In the genomic region with DNA sequence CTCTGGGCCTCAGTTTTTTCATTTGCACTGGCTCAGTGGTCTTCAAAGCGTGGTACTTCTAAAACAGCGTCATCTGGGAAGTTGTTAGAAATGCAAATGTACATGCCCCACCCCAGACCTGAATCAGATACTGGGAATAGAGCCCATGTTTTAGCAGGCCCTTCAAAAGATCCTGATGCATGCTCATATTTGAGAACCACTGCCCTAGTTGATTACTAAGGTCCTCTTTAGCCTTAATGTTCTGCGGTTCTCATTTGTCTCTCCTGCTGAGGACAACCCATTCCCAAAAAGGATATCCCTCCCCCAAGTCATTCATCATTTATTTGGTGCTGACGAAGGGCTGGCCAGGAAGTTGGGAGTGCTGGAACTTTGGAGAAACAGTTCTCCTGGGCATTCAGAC, we compare ENCODE assay signal across 22 cellular contexts.
A peak's percentile ranks its signal among the peaks of the same experiment; 100 is the strongest.
DNase-seq lines count a peak whose midpoint lies in the region; ATAC-seq, FAIRE-seq and TF ChIP-seq lines count a peak whose summit lies in the region.
"Had no signal": no experiment of that assay in that cellular context is flagged by ENCODE, and none has a peak within 500 bp of the region (broad histone marks: within the 10 kb centered on the region; RNA-seq: fewer than 3 reads in every experiment).

No MANE protein-coding gene starts in this region.

- no peak for TF ChIP-seq RAD21 in A549 (conservative IDR thresholded peaks at IDR 0.05 in 1 of 2, IDR thresholded peaks at IDR 0.05 in 1 of 2)

- ATAC-seq in A549, result peak in 1 of 2 experiments; percentile 29; a peak in 1 of 6 replicates
- ATAC-seq in foreskin keratinocyte, result peak; percentile 59
- no peak for ATAC-seq in HG03354 (IDR thresholded peaks at IDR 0.05; ENCODE audit: poor library complexity, severe bottlenecking, unreplicated experiment)
- ATAC-seq: activated CD4-positive, CD25-positive, alpha-beta regulatory T cell treated with anti-CD3 and anti-CD28 coated beads, Interleukin-2, amount 50 U/mL, for 24 hours; CD8-positive, alpha-beta T cell; HepG2; natural killer cell treated with Interleukin-12 subunit alpha and Interleukin-12 subunit beta and Interleukin-15 and Interleukin-18, amount 100 ng/mL, for 72 hours; stimulated activated naive B cell treated with anti-CD40 and anti-IgM and Interleukin-4, amounts not matched to agents 10 μg/mL and 1 μg/mL and 100 μg/mL, for 72 hours had no signal

- no peak for TF ChIP-seq POLR2A in A549 (IDR thresholded peaks at IDR 0.05; ENCODE audit: low read length)

- 64% methylated on average over 4 of the region's 4 CpGs for WGBS in A549 (ENCODE audit: missing lambda C conversion rate)

- H3K36me3 Mint-ChIP-seq in astrocyte (ENCODE audit: low read depth, unreplicated experiment), result no peaks in the 10 kb centered on the region
- H3K36me3 Mint-ChIP-seq: CD8-positive, alpha-beta T cell; natural killer cell treated with Interleukin-12 subunit alpha and Interleukin-12 subunit beta and Interleukin-15 and Interleukin-18, amount 100 ng/mL, for 72 hours had no signal

- no peak for TF ChIP-seq CTCF in A549 (IDR thresholded peaks at IDR 0.05)
- TF ChIP-seq CTCF in astrocyte (IDR thresholded peaks at IDR 0.05; ENCODE audit: insufficient read depth, low read depth, low read length), result no peak
- TF ChIP-seq CTCF in foreskin keratinocyte (conservative IDR thresholded peaks at IDR 0.05), result no peak

- peaks cover 8% of the 10 kb centered on the region; the same call in 1 of the 3 replicates for H3K4me1 ChIP-seq in A549
- H3K4me1 ChIP-seq in astrocyte (ENCODE audit: insufficient read depth, low read length), result peaks cover 31% of the 10 kb centered on the region
- H3K4me1 ChIP-seq in foreskin keratinocyte, result peaks cover 10% of the 10 kb centered on the region
- H3K4me1 ChIP-seq: transverse colon had no signal

- H3K27me3 ChIP-seq in astrocyte (ENCODE audit: insufficient read depth, low read length) (no peaks in the 10 kb centered on the region), foreskin keratinocyte (no peaks in the 10 kb centered on the region)
- H3K27me3 ChIP-seq: transverse colon had no signal

- FAIRE-seq in A549 (lab: Jason Lieb, UNC) (no peak), astrocyte (lab: Jason Lieb, UNC) (no peak)
- FAIRE-seq: HepG2, islet of Langerhans had no signal

- peaks cover 41% of the 10 kb centered on the region for H3K4me1 Mint-ChIP-seq in astrocyte (ENCODE audit: low read depth, unreplicated experiment)

- POLR2A ChIA-PET in A549 (lab: Yijun Ruan, JAX), result no interaction called here

- no peaks in the 10 kb centered on the region for H3K9me3 ChIP-seq in A549
- H3K9me3 ChIP-seq in astrocyte (ENCODE audit: insufficient read depth, low read depth, low read length), result no peaks in the 10 kb centered on the region
- H3K9me3 ChIP-seq: transverse colon had no signal

- no peaks in the 10 kb centered on the region for H3K79me2 ChIP-seq in astrocyte (ENCODE audit: insufficient read depth, low read length)

- no peaks in the 10 kb centered on the region for H4K20me1 ChIP-seq in astrocyte (ENCODE audit: insufficient read depth, low read length)

- peak overlapping the region; percentile 64 for H3K27ac Mint-ChIP-seq in astrocyte (ENCODE audit: unreplicated experiment)
- H3K27ac Mint-ChIP-seq: CD8-positive, alpha-beta T cell; natural killer cell treated with Interleukin-12 subunit alpha and Interleukin-12 subunit beta and Interleukin-15 and Interleukin-18, amount 100 ng/mL, for 72 hours; stimulated activated naive B cell treated with anti-CD40 and anti-IgM and Interleukin-4, amounts not matched to agents 10 μg/mL and 1 μg/mL and 100 μg/mL, for 72 hours had no signal

- peak overlapping the region; percentile 35 for H2AFZ ChIP-seq in astrocyte (ENCODE audit: low read depth, low read length)

- H3K9me3 Mint-ChIP-seq in astrocyte (ENCODE audit: unreplicated experiment), result no peaks in the 10 kb centered on the region
- H3K9me3 Mint-ChIP-seq: CD8-positive, alpha-beta T cell; natural killer cell treated with Interleukin-12 subunit alpha and Interleukin-12 subunit beta and Interleukin-15 and Interleukin-18, amount 100 ng/mL, for 72 hours; stimulated activated naive B cell treated with anti-CD40 and anti-IgM and Interleukin-4, amounts not matched to agents 10 μg/mL and 1 μg/mL and 100 μg/mL, for 72 hours had no signal

- H3K27ac ChIP-seq in A549 (peak overlapping the region in 1 of 2 experiments; percentile 3; a peak in 1 of 6 replicates), astrocyte (ENCODE audit: low read depth, low read length) (peak overlapping the region; percentile 90), foreskin keratinocyte (peak overlapping the region; percentile 83)

- no peak for TF ChIP-seq EP300 in A549 (IDR thresholded peaks at IDR 0.05)

- H3K9ac ChIP-seq in astrocyte (ENCODE audit: low read length), result peak overlapping the region; percentile 68

- H3K27me3 Mint-ChIP-seq in astrocyte (ENCODE audit: low read depth, unreplicated experiment), result no peaks in the 10 kb centered on the region
- H3K27me3 Mint-ChIP-seq: natural killer cell treated with Interleukin-12 subunit alpha and Interleukin-12 subunit beta and Interleukin-15 and Interleukin-18, amount 100 ng/mL, for 72 hours; stimulated activated naive B cell treated with anti-CD40 and anti-IgM and Interleukin-4, amounts not matched to agents 10 μg/mL and 1 μg/mL and 100 μg/mL, for 72 hours had no signal

- CTCF ChIA-PET in A549 (lab: Yijun Ruan, JAX), result interaction anchor here (0.6 kb wide), 1 partner anchor 644 kb away, joined by 3 read pairs; no protein-coding TSS in a partner anchor

- DNase-seq in A549 (ENCODE audit: low read depth in 1 of 2, low spot score in 1 of 2), result no peak
- DNase-seq in HT1080 (ENCODE audit: low read depth), result peak; percentile 56
- DNase-seq in astrocyte (ENCODE audit: low read depth), result peak; percentile 96
- DNase-seq in foreskin keratinocyte, result peak in 1 of 2 donors; percentile 76
- DNase-seq in NCI-H2227 treated with DMSO at 0.1 percent for 48 hours (lab: John Stamatoyannopoulos, UW), result no peak
- no peak for DNase-seq in stimulated activated CD4-positive, alpha-beta T cell treated with anti-CD3 and anti-CD28 coated beads, Interleukin-2, amount 100 ng/mL, for 48 hours
- DNase-seq in GF-D8 (lab: John Stamatoyannopoulos, UW), result no peak
- DNase-seq: activated effector memory CD4-positive, alpha-beta T cell treated with Interleukin-2 at 50 U/mL for 16 hours; amygdala; CD8-positive, alpha-beta T cell; cortex of kidney; NCI-H187 treated with DMSO at 0.1 percent for 48 hours; NCI-H446; NK-92 treated with Interleukin-12 subunit alpha and Interleukin-12 subunit beta, amount 100 ng/mL, for 24 hours; SHP77; stimulated activated naive B cell treated with anti-CD40 and anti-IgM and Interleukin-4, amounts not matched to agents 10 μg/mL and 1 μg/mL and 100 μg/mL, for 72 hours; transverse colon had no signal

- H3K4me3 ChIP-seq in A549 (no peak overlapping the region), astrocyte (ENCODE audit: insufficient read depth, low read depth, low read length) (peak overlapping the region; percentile 40)
- H3K4me3 ChIP-seq: transverse colon had no signal

- H3K4me3 Mint-ChIP-seq in astrocyte (ENCODE audit: unreplicated experiment), result no peak overlapping the region
- H3K4me3 Mint-ChIP-seq: CD8-positive, alpha-beta T cell; natural killer cell treated with Interleukin-12 subunit alpha and Interleukin-12 subunit beta and Interleukin-15 and Interleukin-18, amount 100 ng/mL, for 72 hours; stimulated activated naive B cell treated with anti-CD40 and anti-IgM and Interleukin-4, amounts not matched to agents 10 μg/mL and 1 μg/mL and 100 μg/mL, for 72 hours had no signal

- H3K4me2 ChIP-seq in A549 (0 out of 3 replicates have a peak overlapping the region, but pooled peaks have one; percentile 6), astrocyte (ENCODE audit: low read length) (peak overlapping the region; percentile 82)

- no peaks in the 10 kb centered on the region for H3K36me3 ChIP-seq in astrocyte (ENCODE audit: insufficient read depth, low read length)
- H3K36me3 ChIP-seq: transverse colon had no signal

TF ChIP-seq in A549, 52 proteins besides CTCF, POLR2A, EP300 and RAD21 (continues in another document):
- TF ChIP-seq, protein P1, sequence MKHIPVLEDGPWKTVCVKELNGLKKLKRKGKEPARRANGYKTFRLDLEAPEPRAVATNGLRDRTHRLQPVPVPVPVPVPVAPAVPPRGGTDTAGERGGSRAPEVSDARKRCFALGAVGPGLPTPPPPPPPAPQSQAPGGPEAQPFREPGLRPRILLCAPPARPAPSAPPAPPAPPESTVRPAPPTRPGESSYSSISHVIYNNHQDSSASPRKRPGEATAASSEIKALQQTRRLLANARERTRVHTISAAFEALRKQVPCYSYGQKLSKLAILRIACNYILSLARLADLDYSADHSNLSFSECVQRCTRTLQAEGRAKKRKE (CRISPR knock-in tag; IDR thresholded peaks at IDR 0.05; ENCODE audit: low read depth), result no peak
- TF ChIP-seq, protein P2, sequence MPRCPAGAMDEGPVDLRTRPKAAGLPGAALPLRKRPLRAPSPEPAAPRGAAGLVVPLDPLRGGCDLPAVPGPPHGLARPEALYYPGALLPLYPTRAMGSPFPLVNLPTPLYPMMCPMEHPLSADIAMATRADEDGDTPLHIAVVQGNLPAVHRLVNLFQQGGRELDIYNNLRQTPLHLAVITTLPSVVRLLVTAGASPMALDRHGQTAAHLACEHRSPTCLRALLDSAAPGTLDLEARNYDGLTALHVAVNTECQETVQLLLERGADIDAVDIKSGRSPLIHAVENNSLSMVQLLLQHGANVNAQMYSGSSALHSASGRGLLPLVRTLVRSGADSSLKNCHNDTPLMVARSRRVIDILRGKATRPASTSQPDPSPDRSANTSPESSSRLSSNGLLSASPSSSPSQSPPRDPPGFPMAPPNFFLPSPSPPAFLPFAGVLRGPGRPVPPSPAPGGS (IDR thresholded peaks at IDR 0.05), result no peak
- TF ChIP-seq BHLHE40 (IDR thresholded peaks at IDR 0.05; ENCODE audit: low read depth, low read length), result no peak
- TF ChIP-seq ZFP36 (IDR thresholded peaks at IDR 0.05; ENCODE audit: borderline replicate concordance, partially characterized antibody), result no peak
- no peak for TF ChIP-seq TP53 (CRISPR knock-in tag; IDR thresholded peaks at IDR 0.05)
- TF ChIP-seq HOXB5 (CRISPR knock-in tag; IDR thresholded peaks at IDR 0.05), result no peak
- TF ChIP-seq SREBF2 (IDR thresholded peaks at IDR 0.05), result no peak
- TF ChIP-seq, protein P3, sequence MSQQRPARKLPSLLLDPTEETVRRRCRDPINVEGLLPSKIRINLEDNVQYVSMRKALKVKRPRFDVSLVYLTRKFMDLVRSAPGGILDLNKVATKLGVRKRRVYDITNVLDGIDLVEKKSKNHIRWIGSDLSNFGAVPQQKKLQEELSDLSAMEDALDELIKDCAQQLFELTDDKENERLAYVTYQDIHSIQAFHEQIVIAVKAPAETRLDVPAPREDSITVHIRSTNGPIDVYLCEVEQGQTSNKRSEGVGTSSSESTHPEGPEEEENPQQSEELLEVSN (IDR thresholded peaks at IDR 0.05; ENCODE audit: borderline replicate concordance, low read depth), result no peak
- no peak for TF ChIP-seq ESRRA (IDR thresholded peaks at IDR 0.05; ENCODE audit: borderline replicate concordance, low read length)
- no peak for TF ChIP-seq ZSCAN20 (CRISPR knock-in tag; IDR thresholded peaks at IDR 0.05)
- no peak for TF ChIP-seq GATA3 (IDR thresholded peaks at IDR 0.05; ENCODE audit: borderline replicate concordance)

Comparison
In these comparisons a context has a peak if more than half of its experiments do, and no peak if none do; other contexts are left out.
1. DNase-seq: peak in HT1080 (single experiment) and astrocyte (single experiment); none in A549 (0 of 2), NCI-H2227 treated with DMSO at 0.1 percent for 48 hours (single experiment), stimulated activated CD4-positive, alpha-beta T cell treated with anti-CD3 and anti-CD28 coated beads, Interleukin-2, amount 100 ng/mL, for 48 hours (0 of 2) and GF-D8 (single experiment).